In genomic region chr3:138434276-138434874, GRCh38 we compare ENCODE assay signal across 1 cellular context.
TF ChIP-seq lines count a peak whose summit lies in the region.

ESYT3 (plus strand) TSS chr3:138434616; CDS start chr3:138434799, 183 bp downstream.

TF ChIP-seq in HepG2, 621 proteins besides CTCF, POLR2A, EP300 and RAD21 (continued from another document and continues in another):
- TF ChIP-seq HDAC1 (CRISPR knock-in tag; IDR thresholded peaks at IDR 0.05) (no peak; the same call in none of the 2 replicates), MBD4 (IDR thresholded peaks at IDR 0.05; ENCODE audit: borderline replicate concordance, low read length) (no peak), GABPB1 (CRISPR knock-in tag; IDR thresholded peaks at IDR 0.05) (peak; percentile 92), MYPOP (CRISPR knock-in tag; IDR thresholded peaks at IDR 0.05) (peak; percentile 98), PHB2 (IDR thresholded peaks at IDR 0.05; ENCODE audit: partially characterized antibody) (no peak), ZBTB7A (CRISPR knock-in tag; IDR thresholded peaks at IDR 0.05) (0 out of 2 replicates have a peak, but pooled peaks have one; percentile 46), ZNF572 (CRISPR knock-in tag; IDR thresholded peaks at IDR 0.05) (peak; percentile 21; the same call in 1 of the 2 replicates), ZNF468 (CRISPR knock-in tag; IDR thresholded peaks at IDR 0.05) (no peak), RFX3 (CRISPR knock-in tag; IDR thresholded peaks at IDR 0.05) (no peak), SIX1 (CRISPR knock-in tag; IDR thresholded peaks at IDR 0.05; ENCODE audit: borderline replicate concordance) (no peak), THAP8 (CRISPR knock-in tag; IDR thresholded peaks at IDR 0.05; ENCODE audit: borderline replicate concordance) (peak; percentile 53; the same call in 1 of the 2 replicates), MYC (CRISPR knock-in tag; IDR thresholded peaks at IDR 0.05; ENCODE audit: borderline replicate concordance) (peak; percentile 95), EED (CRISPR knock-in tag; IDR thresholded peaks at IDR 0.05) (peak; percentile 81; the same call in 1 of the 2 replicates), CENPBD1 (CRISPR knock-in tag; IDR thresholded peaks at IDR 0.05; ENCODE audit: borderline replicate concordance, low read depth) (peak; percentile 94; the same call in 1 of the 2 replicates), ZFP37 (CRISPR knock-in tag; IDR thresholded peaks at IDR 0.05; ENCODE audit: borderline replicate concordance) (peak; percentile 86), DNMT3B (CRISPR knock-in tag; conservative IDR thresholded peaks at IDR 0.05) (peak; percentile 68), ZFAT (CRISPR knock-in tag; conservative IDR thresholded peaks at IDR 0.05) (0 out of 2 replicates have a peak, but pooled peaks have one; percentile 64), ZNF296 (CRISPR knock-in tag; conservative IDR thresholded peaks at IDR 0.05) (peak; percentile 85), HMGA1 (CRISPR knock-in tag; conservative IDR thresholded peaks at IDR 0.05) (no peak), ATF3 (CRISPR knock-in tag; IDR thresholded peaks at IDR 0.05) (no peak), XRCC5 (optimal IDR thresholded peaks at IDR 0.05; ENCODE audit: low read length) (peak; percentile 33), ZKSCAN1 (IDR thresholded peaks at IDR 0.05; ENCODE audit: low read length) (no peak), RNF219 (CRISPR knock-in tag; IDR thresholded peaks at IDR 0.05) (peak; percentile 97), KLF13 (CRISPR knock-in tag; IDR thresholded peaks at IDR 0.05) (no peak), ERF (CRISPR knock-in tag; IDR thresholded peaks at IDR 0.05) (peak; percentile 85), ZHX2 (IDR thresholded peaks at IDR 0.05; ENCODE audit: low read depth) (no peak), ZHX2 (CRISPR knock-in tag; IDR thresholded peaks at IDR 0.05; ENCODE audit: borderline replicate concordance) (peak; percentile 96), TRIM24 (CRISPR knock-in tag; IDR thresholded peaks at IDR 0.05) (no peak), PTBP1 (IDR thresholded peaks at IDR 0.05; ENCODE audit: low read depth, low read length, poor library complexity, severe bottlenecking) (no peak), ETV6 (CRISPR knock-in tag; conservative IDR thresholded peaks at IDR 0.05) (peak; percentile 81; the same call in 1 of the 2 replicates), ZNF34 (CRISPR knock-in tag; IDR thresholded peaks at IDR 0.05; ENCODE audit: borderline replicate concordance) (no peak; the same call in 1 of the 2 replicates), ZNF777 (CRISPR knock-in tag; IDR thresholded peaks at IDR 0.05) (peak; percentile 84), ZNF234 (CRISPR knock-in tag; conservative IDR thresholded peaks at IDR 0.05) (no peak), SIX4 (CRISPR knock-in tag; IDR thresholded peaks at IDR 0.05) (no peak), ZFY (CRISPR knock-in tag; IDR thresholded peaks at IDR 0.05) (peak; percentile 90), ISL2 (CRISPR knock-in tag; IDR thresholded peaks at IDR 0.05) (peak; percentile 72), NR2F2 (IDR thresholded peaks at IDR 0.05; ENCODE audit: borderline replicate concordance, low read depth) (peak; percentile 53; the same call in 1 of the 2 replicates), JUN (CRISPR knock-in tag; IDR thresholded peaks at IDR 0.05) (peak; percentile 60; the same call in 1 of the 2 replicates), XBP1 (CRISPR knock-in tag; IDR thresholded peaks at IDR 0.05) (peak; percentile 95), SP1 (IDR thresholded peaks at IDR 0.05) (no peak), SP1 (CRISPR knock-in tag; IDR thresholded peaks at IDR 0.05) (peak; percentile 62; the same call in 1 of the 2 replicates), ZBED4 (CRISPR knock-in tag; IDR thresholded peaks at IDR 0.05; ENCODE audit: borderline replicate concordance) (no peak; the same call in 1 of the 2 replicates), NAIF1 (CRISPR knock-in tag; IDR thresholded peaks at IDR 0.05; ENCODE audit: borderline replicate concordance) (peak; percentile 93), GTF2F1 (IDR thresholded peaks at IDR 0.05; ENCODE audit: low read length) (no peak), ZBTB20 (CRISPR knock-in tag; IDR thresholded peaks at IDR 0.05; ENCODE audit: borderline replicate concordance, low read depth) (peak; percentile 94; the same call in 1 of the 2 replicates), BCL6 (CRISPR knock-in tag; IDR thresholded peaks at IDR 0.05) (peak; percentile 53; the same call in 1 of the 2 replicates), CBX2 (IDR thresholded peaks at IDR 0.05; ENCODE audit: low read depth, low read length) (no peak), CBX2 (CRISPR knock-in tag; IDR thresholded peaks at IDR 0.05; ENCODE audit: low read depth) (no peak), IKZF4 (CRISPR knock-in tag; IDR thresholded peaks at IDR 0.05; ENCODE audit: borderline replicate concordance, low read depth, not compliant biosample characterization) (peak; percentile 88), SNAPC5 (CRISPR knock-in tag; IDR thresholded peaks at IDR 0.05; ENCODE audit: borderline replicate concordance) (peak; percentile 92; the same call in 1 of the 2 replicates), ZBTB7B (CRISPR knock-in tag; IDR thresholded peaks at IDR 0.05) (peak; percentile 53; the same call in 1 of the 2 replicates), MED1 (CRISPR knock-in tag; IDR thresholded peaks at IDR 0.05) (peak; percentile 68), NR2C2 (CRISPR knock-in tag; IDR thresholded peaks at IDR 0.05; ENCODE audit: borderline replicate concordance) (peak; percentile 90), ZNF253 (CRISPR knock-in tag; IDR thresholded peaks at IDR 0.05; ENCODE audit: borderline replicate concordance) (peak; percentile 93), NFIB (CRISPR knock-in tag; IDR thresholded peaks at IDR 0.05; ENCODE audit: borderline replicate concordance) (0 out of 2 replicates have a peak, but pooled peaks have one; percentile 82), ZC3H4 (CRISPR knock-in tag; IDR thresholded peaks at IDR 0.05; ENCODE audit: borderline replicate concordance) (no peak), ZNF275 (CRISPR knock-in tag; IDR thresholded peaks at IDR 0.05; ENCODE audit: borderline replicate concordance) (peak; percentile 75; the same call in 1 of the 2 replicates), KAT2B (IDR thresholded peaks at IDR 0.05; ENCODE audit: borderline replicate concordance, low read depth, low read length) (no peak)
